Comparison of ENCODE assay signal across 29 cellular contexts in genomic region chr2:240207661-240208060, GRCh38.
"Had no signal": no experiment of that assay in that cellular context is flagged by ENCODE, and none has a peak within 500 bp of the region (broad histone marks: within the 10 kb centered on the region; RNA-seq: fewer than 3 reads in every experiment).

No MANE protein-coding gene starts in this region.

- H3K4me1 ChIP-seq: colonic mucosa, heart right ventricle, left lung, prostate gland, tibial nerve, uterus had no signal

- H3K4me2 ChIP-seq: SK-N-SH, smooth muscle cell had no signal

- H3K27me3 ChIP-seq: colonic mucosa, neutrophil, ovary, uterus had no signal

- ATAC-seq: heart right ventricle, left lung had no signal

- H3K4me3 Mint-ChIP-seq: nephron; T-helper 1 cell treated with Interleukin-12 subunit alpha and Interleukin-12 subunit beta and Interleukin-4 antibody, amounts not matched to agents 30 μg/mL and 1 μg/mL, for 36 hours had no signal

- H3K27ac ChIP-seq: colonic mucosa, epithelial cell of prostate, esophagus squamous epithelium, heart right ventricle, left lung, neutrophil, ovary, prostate gland, tibial nerve, uterus, VCaP had no signal

- H3K9ac ChIP-seq: SK-N-SH had no signal

- H3K4me3 ChIP-seq: colonic mucosa, esophagus squamous epithelium, heart right ventricle, left lung, ovary, prostate gland, smooth muscle cell, tibial nerve, uterus had no signal

- H3K36me3 ChIP-seq: colonic mucosa, esophagus squamous epithelium, heart right ventricle, left lung, neutrophil, ovary, prostate gland, tibial nerve, uterus had no signal

- H3K27ac Mint-ChIP-seq: activated T-helper 2 cell treated with anti-CD3 and anti-CD28 coated beads, Interferon-gamma antibody, Interleukin-2, Interleukin-4, amounts not matched to agents 10 μg/mL and 5 μg/mL and 100 μg/mL, durations not matched to agents 14 hours and 24 hours and 36 hours; nephron; T-helper 1 cell treated with Interleukin-12 subunit alpha and Interleukin-12 subunit beta and Interleukin-4 antibody, amounts not matched to agents 30 μg/mL and 1 μg/mL, for 36 hours had no signal

- H3K9me3 ChIP-seq: colonic mucosa, neutrophil, ovary, prostate gland, SK-N-SH, uterus had no signal

- DNase-seq: activated CD4-positive, alpha-beta T cell treated with anti-CD3 and anti-CD28 coated beads for 48 hours; activated CD4-positive, alpha-beta T cell treated with anti-CD3 and anti-CD28 coated beads, Interleukin-2, amount 50 U/mL, for 48 hours; activated CD8-positive, alpha-beta memory T cell treated with anti-CD3 and anti-CD28 coated beads, Interleukin-2, amount 50 U/mL, for 4 hours; activated T-cell treated with anti-CD3 and anti-CD28 coated beads, Interleukin-2, amount 50 U/mL, for 1 hour; cerebellar nuclear complex; colonic mucosa; effector CD8-positive, alpha-beta T cell; esophagus squamous epithelium; foreskin melanocyte; heart right ventricle; ovary; retina; SK-N-SH; stimulated activated CD4-positive, alpha-beta T cell treated with anti-CD3 and anti-CD28 coated beads, Interleukin-15, amount 100 ng/mL, for 24 hours; stimulated activated CD4-positive, alpha-beta T cell treated with anti-CD3 and anti-CD28 coated beads, Interleukin-2, amount 100 ng/mL, for 24 hours; stimulated activated naive CD4-positive, alpha-beta T cell; SW 1271; T-helper 9 cell had no signal
